Comparison of ENCODE assay signal across 19 cellular contexts in the genomic region with DNA sequence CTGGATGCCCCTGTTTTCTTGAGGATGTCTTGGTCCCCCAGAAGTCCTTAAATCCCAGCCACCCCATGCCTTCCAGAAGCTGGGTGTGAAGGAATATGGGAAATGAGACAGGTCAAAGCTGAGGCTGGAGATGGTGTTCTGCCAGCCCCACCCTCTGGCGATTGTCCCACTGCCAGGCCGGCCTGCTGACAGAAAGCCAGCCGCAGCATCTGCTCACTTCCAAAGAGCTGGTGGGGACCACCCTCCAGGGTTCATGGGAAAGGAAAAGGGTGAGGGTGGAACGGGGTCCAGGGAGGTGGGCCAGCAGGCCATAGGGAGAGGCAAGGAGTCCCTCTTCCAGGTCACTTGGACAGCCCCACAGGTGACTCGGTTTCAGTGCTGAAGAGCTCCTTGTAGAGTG. TPM values are rescaled to one million over a fixed set of nuclear protein-coding genes. Genes with fewer than 3 reads are reported as not detected.
DNase-seq lines count a peak whose midpoint lies in the region; TF ChIP-seq lines count a peak whose summit lies in the region.
"Had no signal": no experiment of that assay in that cellular context is flagged by ENCODE, and none has a peak within 500 bp of the region (broad histone marks: within the 10 kb centered on the region; RNA-seq: fewer than 3 reads in every experiment).

No MANE protein-coding gene starts in this region.

- peaks cover 13 to 21% (median 17%) of the 10 kb centered on the region in 3 donors for H3K27me3 Mint-ChIP-seq in CD14-positive monocyte (ENCODE audit: low read depth in 3 of 3)
- H3K27me3 Mint-ChIP-seq: CD4-positive, alpha-beta T cell had no signal

- peak overlapping the region; percentile 70; the same call in 1 of the 2 replicates for H3K27ac ChIP-seq in BLaER1
- H3K27ac ChIP-seq: 22Rv1 had no signal

- H3K4me1 ChIP-seq in BLaER1: peaks cover 79% of the 10 kb centered on the region

- H3K9me3 Mint-ChIP-seq in CD14-positive monocyte: no peaks in the 10 kb centered on the region
- H3K9me3 Mint-ChIP-seq: CD4-positive, alpha-beta T cell; HFFc6 had no signal

- no peaks in the 10 kb centered on the region for H4K20me1 ChIP-seq in BLaER1

- TF ChIP-seq CTCF in CD14-positive monocyte (IDR thresholded peaks at IDR 0.05): no peak
- no peak for TF ChIP-seq CTCF in foreskin fibroblast (IDR thresholded peaks at IDR 0.05; ENCODE audit: low read depth, low read length)

- H3K4me3 ChIP-seq in BLaER1: no peak overlapping the region
- H3K4me3 ChIP-seq in foreskin fibroblast (ENCODE audit: low read depth in 1 of 2, low read length in 2 of 2): no peak overlapping the region

- H3K9ac ChIP-seq in BLaER1: no peak overlapping the region

- no peaks in the 10 kb centered on the region for H3K36me3 Mint-ChIP-seq in CD14-positive monocyte

- H3K4me1 Mint-ChIP-seq in CD14-positive monocyte: peaks cover 15% of the 10 kb centered on the region

- H3K27me3 ChIP-seq in BLaER1: no peaks in the 10 kb centered on the region

- no peak overlapping the region for H3K4me3 Mint-ChIP-seq in CD14-positive monocyte
- H3K4me3 Mint-ChIP-seq: CD4-positive, alpha-beta T cell; HFFc6 had no signal

- DNase-seq in DMS 273 (lab: John Stamatoyannopoulos, UW; ENCODE audit: unreplicated experiment) (peak; percentile 14), DMS 273 treated with DMSO at 0.1 percent for 48 hours (lab: John Stamatoyannopoulos, UW) (no peak), cerebellum (ENCODE audit: low spot score) (peak; percentile 63), posterior vena cava (ENCODE audit: low spot score) (peak; percentile 64), CD14-positive monocyte (ENCODE audit: low spot score) (no peak), NCI-H2107 treated with DMSO at 0.1 percent for 48 hours (lab: John Stamatoyannopoulos, UW; ENCODE audit: unreplicated experiment) (no peak), foreskin fibroblast (no peak)
- DNase-seq: Calu3; CD4-positive, alpha-beta T cell; DND-41; GF-D8; HCEC 1CT; HFFc6 had no signal

- H3K9me3 ChIP-seq in BLaER1: no peaks in the 10 kb centered on the region

- H3K27ac Mint-ChIP-seq in CD14-positive monocyte: no peak overlapping the region
- H3K27ac Mint-ChIP-seq: CD4-positive, alpha-beta T cell; HFFc6 had no signal

- H3K4me2 ChIP-seq in BLaER1: peak overlapping the region; percentile 95

- intact Hi-C loops in posterior vena cava (cut with DNase I) (no loop called here), CD14-positive monocyte (cut with micrococcal nuclease) (no loop called here)

- H3K36me3 ChIP-seq in BLaER1: no peaks in the 10 kb centered on the region

RNA-seq across cellular contexts. Expression of a gene that starts 1.9 kb away (rescaled TPM):
- total RNA-seq in cerebellum: not detected
- not detected for total RNA-seq in posterior vena cava
- polyA plus RNA-seq in CD14-positive monocyte: not detected
- total RNA-seq: A673, Calu3, H4, HFFc6 had no signal
- polyA plus RNA-seq: BJ had no signal

RNA-seq across cellular contexts. Expression of a gene that starts 16.8 kb away (rescaled TPM):
- total RNA-seq in cerebellum: 17.9 TPM
- 1 to 10 TPM; 4.7 to 5.1 TPM for total RNA-seq in posterior vena cava
- 1 to 10 TPM; 1.1 to 1.6 TPM for polyA plus RNA-seq in CD14-positive monocyte

RNA-seq across cellular contexts. Expression of a gene that starts 24.5 kb away (rescaled TPM):
- total RNA-seq in cerebellum (0.18 TPM), posterior vena cava (not detected)
- not detected for polyA plus RNA-seq in CD14-positive monocyte
- total RNA-seq: A673, HFFc6 had no signal
- polyA plus RNA-seq: BJ had no signal

RNA-seq across cellular contexts. Expression of a gene that starts 32.5 kb away (rescaled TPM):
- total RNA-seq in cerebellum (not detected), posterior vena cava (not detected)
- polyA plus RNA-seq in CD14-positive monocyte: not detected
- total RNA-seq: A673, H4, HepG2, HFFc6 had no signal
- polyA plus RNA-seq: BJ, HepG2 had no signal

RNA-seq across cellular contexts. Expression of a gene that starts 43.8 kb away (rescaled TPM):
- 34.5 TPM for total RNA-seq in cerebellum
- 10 to 100 TPM; 46.3 to 49.1 TPM for total RNA-seq in posterior vena cava
- polyA plus RNA-seq in CD14-positive monocyte: 10 to 100 TPM; 56.4 to 56.6 TPM

Comparison
In these comparisons a context has a peak if more than half of its experiments do, and no peak if none do; other contexts are left out.
1. DNase-seq: peak in DMS 273 (single experiment), cerebellum (single experiment) and posterior vena cava (single experiment); none in DMS 273 treated with DMSO at 0.1 percent for 48 hours (single experiment), CD14-positive monocyte (single experiment), NCI-H2107 treated with DMSO at 0.1 percent for 48 hours (single experiment) and foreskin fibroblast (0 of 2).